ENCODE assay signal across 21 cellular contexts in the genomic region with DNA sequence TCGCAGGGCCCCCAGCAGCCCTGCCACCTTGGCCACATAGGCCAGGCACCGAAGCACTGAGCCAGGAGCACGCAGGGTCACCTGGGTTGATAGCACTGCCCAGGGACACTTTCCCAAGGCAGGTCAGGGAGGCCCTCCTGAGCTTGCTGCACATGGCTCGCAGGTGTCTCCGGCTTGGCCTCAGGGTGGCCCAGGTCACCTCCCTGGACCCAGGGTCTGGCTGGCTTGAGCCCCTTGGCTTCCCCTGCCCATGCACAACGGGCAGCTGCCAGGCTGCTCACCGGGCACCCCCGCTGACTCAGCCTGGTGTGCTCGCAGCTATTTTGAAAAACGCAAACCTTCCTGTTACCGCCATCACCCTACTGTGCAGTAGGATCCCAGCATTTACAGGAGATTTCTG.
"Had no signal": no experiment of that assay in that cellular context is flagged by ENCODE, and none has a peak within 500 bp of the region (broad histone marks: within the 10 kb centered on the region; RNA-seq: fewer than 3 reads in every experiment).

No MANE protein-coding gene starts in this region.

- H3K27me3 ChIP-seq: MG63, SJSA1 had no signal

- DNase-seq: IMR-90, Karpas-422, KG1, MG63, NCI-H1092 treated with DMSO at 0.1 percent for 48 hours, NCI-H1436, NCI-H187, NCI-H2029, NCI-H2081 treated with DMSO at 0.1 percent for 48 hours, NCI-H2171, NCI-H226, NCI-H446, NCI-H510A, NCI-H524 treated with DMSO at 0.1 percent for 48 hours, NCI-H69, NCI-H774, Right ventricle myocardium superior, RPMI8226, SIG-M5 had no signal

- H3K27ac ChIP-seq: SJSA1, SK-N-MC had no signal

- H3K36me3 ChIP-seq: MG63, SJSA1 had no signal

- H3K4me3 ChIP-seq: MG63, SJSA1, SK-N-MC had no signal

- H3K9me3 ChIP-seq: MG63 had no signal
